In the genomic region with DNA sequence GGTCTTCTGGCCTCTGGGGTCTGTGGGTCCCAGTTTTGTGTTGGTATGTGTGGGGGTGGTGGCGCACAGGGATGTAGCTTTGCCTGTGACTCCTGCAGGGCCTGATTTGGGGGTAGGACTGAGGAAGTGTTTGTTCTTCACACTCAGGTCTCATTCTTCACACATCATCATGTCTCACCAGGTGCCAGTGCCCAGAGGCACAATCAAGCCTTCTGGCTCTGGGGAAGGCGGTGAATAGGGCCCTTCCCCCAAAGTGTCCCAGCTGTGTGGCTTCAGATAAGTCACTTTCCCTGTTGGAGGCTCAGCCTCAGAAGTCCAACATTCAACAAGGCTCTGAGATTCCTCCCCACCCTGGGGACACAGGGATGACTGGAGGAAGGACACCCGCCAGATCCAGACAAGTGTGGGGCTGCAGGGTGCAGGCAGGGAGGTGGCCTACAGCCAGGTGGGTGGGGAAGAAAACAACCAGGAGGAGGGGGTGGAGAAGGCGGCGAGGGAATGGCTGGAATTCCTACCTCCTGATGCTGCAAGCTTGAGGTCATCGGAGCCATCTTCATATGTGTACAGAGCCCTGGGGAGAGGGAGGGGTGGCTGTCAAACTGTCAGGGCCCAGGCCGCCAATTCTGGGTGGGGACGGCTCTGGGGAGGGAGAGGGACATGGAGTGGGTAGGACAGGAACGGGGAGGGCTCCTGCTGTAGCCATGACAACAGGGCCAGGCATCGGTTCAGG, we compare ENCODE assay signal across 1 cellular context.
TF ChIP-seq lines count a peak whose summit lies in the region.

No MANE protein-coding gene starts in this region.

TF ChIP-seq in H1, 55 proteins besides CTCF, POLR2A, EP300 and RAD21:
- TF ChIP-seq RBBP5 (IDR thresholded peaks at IDR 0.05; ENCODE audit: borderline replicate concordance, low read depth, low read length) (no peak), NANOG (IDR thresholded peaks at IDR 0.05; ENCODE audit: insufficient read depth, low read depth, low read length, poor library complexity, severe bottlenecking) (no peak), TBP (IDR thresholded peaks at IDR 0.05; ENCODE audit: low read depth, low read length) (no peak), ASH2L (IDR thresholded peaks at IDR 0.05; ENCODE audit: low read length) (no peak), CEBPB (IDR thresholded peaks at IDR 0.05; ENCODE audit: low read depth, low read length) (no peak), POLR2AphosphoS5 (IDR thresholded peaks at IDR 0.05; ENCODE audit: low read depth, low read length) (no peak; the same call in 1 of the 2 replicates), SP1 (IDR thresholded peaks at IDR 0.05; ENCODE audit: low read depth, low read length) (no peak), SP4 (IDR thresholded peaks at IDR 0.05; ENCODE audit: low read length) (no peak), SRF (IDR thresholded peaks at IDR 0.05; ENCODE audit: low read depth, low read length) (no peak), BCL11A (IDR thresholded peaks at IDR 0.05; ENCODE audit: low read depth in 2 of 2, low read length in 2 of 2) (no peak), ATF2 (IDR thresholded peaks at IDR 0.05; ENCODE audit: low read length) (no peak), CHD1 (IDR thresholded peaks at IDR 0.05; ENCODE audit: low read depth, low read length) (no peak), CBX8 (IDR thresholded peaks at IDR 0.05; ENCODE audit: borderline replicate concordance, low read depth, low read length) (no peak), HDAC6 (IDR thresholded peaks at IDR 0.05; ENCODE audit: low read depth, low read length) (no peak), TAF7 (optimal IDR thresholded peaks at IDR 0.05; ENCODE audit: borderline replicate concordance, low read depth, low read length) (no peak), GABPA (IDR thresholded peaks at IDR 0.05; ENCODE audit: borderline replicate concordance, insufficient read depth, low read length) (no peak), JUND (IDR thresholded peaks at IDR 0.05; ENCODE audit: low read length) (no peak)
- TF ChIP-seq, protein P1, sequence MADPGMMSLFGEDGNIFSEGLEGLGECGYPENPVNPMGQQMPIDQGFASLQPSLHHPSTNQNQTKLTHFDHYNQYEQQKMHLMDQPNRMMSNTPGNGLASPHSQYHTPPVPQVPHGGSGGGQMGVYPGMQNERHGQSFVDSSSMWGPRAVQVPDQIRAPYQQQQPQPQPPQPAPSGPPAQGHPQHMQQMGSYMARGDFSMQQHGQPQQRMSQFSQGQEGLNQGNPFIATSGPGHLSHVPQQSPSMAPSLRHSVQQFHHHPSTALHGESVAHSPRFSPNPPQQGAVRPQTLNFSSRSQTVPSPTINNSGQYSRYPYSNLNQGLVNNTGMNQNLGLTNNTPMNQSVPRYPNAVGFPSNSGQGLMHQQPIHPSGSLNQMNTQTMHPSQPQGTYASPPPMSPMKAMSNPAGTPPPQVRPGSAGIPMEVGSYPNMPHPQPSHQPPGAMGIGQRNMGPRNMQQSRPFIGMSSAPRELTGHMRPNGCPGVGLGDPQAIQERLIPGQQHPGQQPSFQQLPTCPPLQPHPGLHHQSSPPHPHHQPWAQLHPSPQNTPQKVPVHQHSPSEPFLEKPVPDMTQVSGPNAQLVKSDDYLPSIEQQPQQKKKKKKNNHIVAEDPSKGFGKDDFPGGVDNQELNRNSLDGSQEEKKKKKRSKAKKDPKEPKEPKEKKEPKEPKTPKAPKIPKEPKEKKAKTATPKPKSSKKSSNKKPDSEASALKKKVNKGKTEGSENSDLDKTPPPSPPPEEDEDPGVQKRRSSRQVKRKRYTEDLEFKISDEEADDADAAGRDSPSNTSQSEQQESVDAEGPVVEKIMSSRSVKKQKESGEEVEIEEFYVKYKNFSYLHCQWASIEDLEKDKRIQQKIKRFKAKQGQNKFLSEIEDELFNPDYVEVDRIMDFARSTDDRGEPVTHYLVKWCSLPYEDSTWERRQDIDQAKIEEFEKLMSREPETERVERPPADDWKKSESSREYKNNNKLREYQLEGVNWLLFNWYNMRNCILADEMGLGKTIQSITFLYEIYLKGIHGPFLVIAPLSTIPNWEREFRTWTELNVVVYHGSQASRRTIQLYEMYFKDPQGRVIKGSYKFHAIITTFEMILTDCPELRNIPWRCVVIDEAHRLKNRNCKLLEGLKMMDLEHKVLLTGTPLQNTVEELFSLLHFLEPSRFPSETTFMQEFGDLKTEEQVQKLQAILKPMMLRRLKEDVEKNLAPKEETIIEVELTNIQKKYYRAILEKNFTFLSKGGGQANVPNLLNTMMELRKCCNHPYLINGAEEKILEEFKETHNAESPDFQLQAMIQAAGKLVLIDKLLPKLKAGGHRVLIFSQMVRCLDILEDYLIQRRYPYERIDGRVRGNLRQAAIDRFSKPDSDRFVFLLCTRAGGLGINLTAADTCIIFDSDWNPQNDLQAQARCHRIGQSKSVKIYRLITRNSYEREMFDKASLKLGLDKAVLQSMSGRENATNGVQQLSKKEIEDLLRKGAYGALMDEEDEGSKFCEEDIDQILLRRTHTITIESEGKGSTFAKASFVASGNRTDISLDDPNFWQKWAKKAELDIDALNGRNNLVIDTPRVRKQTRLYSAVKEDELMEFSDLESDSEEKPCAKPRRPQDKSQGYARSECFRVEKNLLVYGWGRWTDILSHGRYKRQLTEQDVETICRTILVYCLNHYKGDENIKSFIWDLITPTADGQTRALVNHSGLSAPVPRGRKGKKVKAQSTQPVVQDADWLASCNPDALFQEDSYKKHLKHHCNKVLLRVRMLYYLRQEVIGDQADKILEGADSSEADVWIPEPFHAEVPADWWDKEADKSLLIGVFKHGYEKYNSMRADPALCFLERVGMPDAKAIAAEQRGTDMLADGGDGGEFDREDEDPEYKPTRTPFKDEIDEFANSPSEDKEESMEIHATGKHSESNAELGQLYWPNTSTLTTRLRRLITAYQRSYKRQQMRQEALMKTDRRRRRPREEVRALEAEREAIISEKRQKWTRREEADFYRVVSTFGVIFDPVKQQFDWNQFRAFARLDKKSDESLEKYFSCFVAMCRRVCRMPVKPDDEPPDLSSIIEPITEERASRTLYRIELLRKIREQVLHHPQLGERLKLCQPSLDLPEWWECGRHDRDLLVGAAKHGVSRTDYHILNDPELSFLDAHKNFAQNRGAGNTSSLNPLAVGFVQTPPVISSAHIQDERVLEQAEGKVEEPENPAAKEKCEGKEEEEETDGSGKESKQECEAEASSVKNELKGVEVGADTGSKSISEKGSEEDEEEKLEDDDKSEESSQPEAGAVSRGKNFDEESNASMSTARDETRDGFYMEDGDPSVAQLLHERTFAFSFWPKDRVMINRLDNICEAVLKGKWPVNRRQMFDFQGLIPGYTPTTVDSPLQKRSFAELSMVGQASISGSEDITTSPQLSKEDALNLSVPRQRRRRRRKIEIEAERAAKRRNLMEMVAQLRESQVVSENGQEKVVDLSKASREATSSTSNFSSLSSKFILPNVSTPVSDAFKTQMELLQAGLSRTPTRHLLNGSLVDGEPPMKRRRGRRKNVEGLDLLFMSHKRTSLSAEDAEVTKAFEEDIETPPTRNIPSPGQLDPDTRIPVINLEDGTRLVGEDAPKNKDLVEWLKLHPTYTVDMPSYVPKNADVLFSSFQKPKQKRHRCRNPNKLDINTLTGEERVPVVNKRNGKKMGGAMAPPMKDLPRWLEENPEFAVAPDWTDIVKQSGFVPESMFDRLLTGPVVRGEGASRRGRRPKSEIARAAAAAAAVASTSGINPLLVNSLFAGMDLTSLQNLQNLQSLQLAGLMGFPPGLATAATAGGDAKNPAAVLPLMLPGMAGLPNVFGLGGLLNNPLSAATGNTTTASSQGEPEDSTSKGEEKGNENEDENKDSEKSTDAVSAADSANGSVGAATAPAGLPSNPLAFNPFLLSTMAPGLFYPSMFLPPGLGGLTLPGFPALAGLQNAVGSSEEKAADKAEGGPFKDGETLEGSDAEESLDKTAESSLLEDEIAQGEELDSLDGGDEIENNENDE (IDR thresholded peaks at IDR 0.05; ENCODE audit: insufficient replicate concordance, low read length), result no peak
